Comparison of ENCODE assay signal across 6 cellular contexts in the genomic region with DNA sequence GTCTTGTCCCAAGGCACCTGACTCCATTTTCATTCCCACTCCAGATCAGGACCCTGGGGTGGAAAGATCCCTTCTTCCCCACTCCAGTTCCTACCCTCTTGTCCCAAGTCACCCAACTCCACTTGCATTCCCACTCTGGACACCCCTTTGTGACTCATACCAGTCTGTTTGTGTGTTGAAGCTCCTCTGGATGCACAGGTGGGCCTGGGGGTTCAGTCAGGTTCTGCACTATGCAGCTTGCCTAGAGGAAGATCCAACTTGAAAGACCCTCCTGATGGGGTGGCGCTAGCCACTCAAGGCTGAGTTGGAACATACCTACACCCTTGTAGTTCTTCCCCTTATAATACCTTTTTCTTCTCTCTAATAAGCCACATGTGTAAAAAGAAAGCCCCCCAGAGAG. TPM values are rescaled to one million over a fixed set of nuclear protein-coding genes. Genes with fewer than 3 reads are reported as not detected.
"Had no signal": no experiment of that assay in that cellular context is flagged by ENCODE, and none has a peak within 500 bp of the region (broad histone marks: within the 10 kb centered on the region; RNA-seq: fewer than 3 reads in every experiment).

No MANE protein-coding gene starts in this region.

- H3K4me2 ChIP-seq: GM23338 had no signal

- ATAC-seq: GM23338, HepG2 had no signal

- H3K4me3 Mint-ChIP-seq: GM23338, H9, IgD-negative memory B cell had no signal

- H3K4me1 Mint-ChIP-seq: IgD-negative memory B cell had no signal

- H3K9me3 Mint-ChIP-seq: GM23338, H9, IgD-negative memory B cell had no signal

- H3K27ac Mint-ChIP-seq: GM23338, H9, IgD-negative memory B cell had no signal

- H2AFZ ChIP-seq: GM23338 had no signal

- H3K27me3 Mint-ChIP-seq: IgD-negative memory B cell had no signal

- DNase-seq: H9, HCEC 1CT had no signal

- H3K4me3 ChIP-seq: GM23338 had no signal

- H3K27ac ChIP-seq: HL-60 had no signal

RNA-seq across cellular contexts. Expression of gene ANKRD35, which starts 9.8 kb away (rescaled TPM):
- polyA plus RNA-seq: HepG2, IgD-negative memory B cell had no signal

RNA-seq across cellular contexts. Expression of gene ITGA10, which starts 14.4 kb away (rescaled TPM):
- polyA plus RNA-seq: GM23338, IgD-negative memory B cell had no signal
